In genomic region chr7:1665721-1666250, GRCh38 we compare ENCODE assay signal across 8 cellular contexts. TPM values are rescaled to one million over a fixed set of nuclear protein-coding genes. Genes with fewer than 3 reads are reported as not detected.
DNase-seq lines count a peak whose midpoint lies in the region; ATAC-seq, FAIRE-seq and TF ChIP-seq lines count a peak whose summit lies in the region.

No MANE protein-coding gene starts in this region.

- no peak for TF ChIP-seq RAD21 in GM12878 (IDR thresholded peaks at IDR 0.05; ENCODE audit: insufficient read depth, low read depth, low read length)
- TF ChIP-seq RAD21 in HepG2 (CRISPR knock-in tag; IDR thresholded peaks at IDR 0.05) = no peak

- ATAC-seq in GM12878 (no peak; the same call in 2 of the 3 replicates), HepG2 (0 out of 3 replicates have a peak, but pooled peaks have one; percentile 3), GM18867 (IDR thresholded peaks at IDR 0.05; ENCODE audit: unreplicated experiment) (no peak), GM18861 (IDR thresholded peaks at IDR 0.05; ENCODE audit: unreplicated experiment) (no peak)

- intact Hi-C loops in A673 (cut with micrococcal nuclease; ENCODE audit: unreplicated experiment) (loop anchor here (10.0 kb wide), 2 partner anchors 539 to 689 kb away; partner anchors contain the start of gene EIF3B), GM12878 (cut with micrococcal nuclease; ENCODE audit: unreplicated experiment) (loop anchor here (5.0 kb wide), 1 partner anchor 542 kb away; no protein-coding TSS in a partner anchor), HepG2 (cut with micrococcal nuclease; ENCODE audit: unreplicated experiment) (loop anchor here (2.0 kb wide), 1 partner anchor 47 kb away; no protein-coding TSS in a partner anchor)

- no peak overlapping the region for H3K4me3 Mint-ChIP-seq in osteocyte (ENCODE audit: unreplicated experiment)

- RAD21 ChIA-PET in GM12878 (lab: Charles Lee; ENCODE audit: unreplicated experiment) = no interaction called here

- H3K4me2 ChIP-seq in GM12878 (ENCODE audit: control insufficient read depth, insufficient read depth) (no peak overlapping the region), HepG2 (ENCODE audit: low read depth, low read length) (peak overlapping the region; percentile 32)

- no peak for FAIRE-seq in H54 (lab: Jason Lieb, UNC)
- FAIRE-seq in GM12878 (lab: Jason Lieb, UNC) = no peak
- FAIRE-seq in HepG2 (lab: Jason Lieb, UNC) = no peak

- TF ChIP-seq EP300 in GM12878 (IDR thresholded peaks at IDR 0.05; ENCODE audit: borderline replicate concordance in 1 of 2, control insufficient read depth in 1 of 2, low read depth in 2 of 2, low read length in 2 of 2) (no peak), HepG2 (IDR thresholded peaks at IDR 0.05; ENCODE audit: low read depth in 2 of 2, low read length in 2 of 2) (no peak), HepG2 (CRISPR knock-in tag; IDR thresholded peaks at IDR 0.05; ENCODE audit: borderline replicate concordance) (no peak)

- H3K4me3 ChIP-seq in A673 (ENCODE audit: low read depth, low read length, poor library complexity, severe bottlenecking) (peak overlapping the region; percentile 36), GM12878 (no peak overlapping the region), HepG2 (replicated peaks in 1 of 3; ENCODE audit: insufficient read depth in 1 of 3, low read depth in 2 of 3, low read length in 3 of 3) (peak overlapping the region; percentile 16 to 64 (median 40); a peak in 4 of 6 replicates)

- TF ChIP-seq POLR2A in H54 (IDR thresholded peaks at IDR 0.05; ENCODE audit: low read depth, low read length) (peak; percentile 60), GM12878 (IDR thresholded peaks at IDR 0.05; ENCODE audit: low read depth, low read length) (no peak), HepG2 (IDR thresholded peaks at IDR 0.05; ENCODE audit: insufficient read depth in 1 of 2, low read depth in 2 of 2, low read length in 2 of 2) (no peak)

- SMC1A ChIA-PET in GM12878 (lab: Charles Lee; ENCODE audit: uncharacterized antibody, unreplicated experiment) = no interaction called here

- H3K4me1 Mint-ChIP-seq in osteocyte (ENCODE audit: unreplicated experiment) = peaks cover 9% of the 10 kb centered on the region

- H4K20me1 ChIP-seq in GM12878 (ENCODE audit: control insufficient read depth, insufficient read depth) = no peaks in the 10 kb centered on the region
- no peaks in the 10 kb centered on the region for H4K20me1 ChIP-seq in HepG2 (ENCODE audit: insufficient read depth, low read length)

- no CpG with 5 or more reads among the region's 71 CpGs for WGBS in GM12878 (ENCODE audit: insufficient coverage, insufficient replicate concordance, low lambda C conversion rate, missing lambda C conversion rate)
- under 1% methylated on average over 50 of the region's 71 CpGs for WGBS in HepG2 (ENCODE audit: low lambda C conversion rate)

- POLR2A ChIA-PET in A673 (lab: Charles Lee; ENCODE audit: low non-redundant PET) (no interaction called here), GM12878 (lab: Charles Lee) (no interaction called here), HepG2 (lab: Yijun Ruan, JAX) (no interaction called here)

- TF ChIP-seq CTCF in A673 (conservative IDR thresholded peaks at IDR 0.05; ENCODE audit: low read depth, low read length) (no peak), GM12878 (IDR thresholded peaks at IDR 0.05 in 2 of 3, conservative IDR thresholded peaks at IDR 0.05 in 1 of 3; ENCODE audit: control insufficient read depth in 2 of 3, extremely low read depth in 1 of 3, insufficient read depth in 1 of 3, low read depth in 3 of 3, low read length in 3 of 3) (no peak), HepG2 (CRISPR knock-in tag; IDR thresholded peaks at IDR 0.05) (no peak), osteocyte (IDR thresholded peaks at IDR 0.05) (no peak)

- no peak overlapping the region for H3K27ac Mint-ChIP-seq in osteocyte (ENCODE audit: unreplicated experiment)

- no peaks in the 10 kb centered on the region for H3K79me2 ChIP-seq in GM12878 (ENCODE audit: control insufficient read depth, insufficient read depth, low read length)
- no peaks in the 10 kb centered on the region for H3K79me2 ChIP-seq in HepG2 (ENCODE audit: insufficient read depth, low read length)

- H3K9ac ChIP-seq in GM12878 (ENCODE audit: control insufficient read depth, insufficient read depth, low read length) (no peak overlapping the region), HepG2 (ENCODE audit: insufficient read depth, low read depth, low read length) (no peak overlapping the region)

- H3K36me3 ChIP-seq in A673 (ENCODE audit: insufficient read depth, low read length, poor library complexity, severe bottlenecking) (no peaks in the 10 kb centered on the region), GM12878 (ENCODE audit: control insufficient read depth in 2 of 2, insufficient read depth in 2 of 2, low read length in 1 of 2) (no peaks in the 10 kb centered on the region), HepG2 (replicated peaks in 1 of 2; ENCODE audit: control insufficient read depth in 1 of 2, insufficient read depth in 2 of 2, low read length in 2 of 2) (no peaks in the 10 kb centered on the region)

- no peaks in the 10 kb centered on the region for H3K9me3 Mint-ChIP-seq in osteocyte (ENCODE audit: unreplicated experiment)

- no peaks in the 10 kb centered on the region for H3K36me3 Mint-ChIP-seq in osteocyte (ENCODE audit: unreplicated experiment)

- peaks cover 64% of the 10 kb centered on the region for H3K27me3 ChIP-seq in A673 (replicated peaks; ENCODE audit: insufficient read depth, low read depth, low read length, poor library complexity)
- H3K27me3 ChIP-seq in GM12878 (replicated peaks in 1 of 2; ENCODE audit: control insufficient read depth in 2 of 2, insufficient read depth in 2 of 2, low read length in 1 of 2) = peaks cover 1 to 6% of the 10 kb centered on the region in 2 experiments; a peak in 2 of 4 replicates
- H3K27me3 ChIP-seq in HepG2 (ENCODE audit: control insufficient read depth in 1 of 2, insufficient read depth in 2 of 2, low read length in 2 of 2) = peaks cover 8 to 59% of the 10 kb centered on the region in 2 experiments; a peak in 4 of 5 replicates

- no peak overlapping the region for H2AFZ ChIP-seq in GM12878 (ENCODE audit: control insufficient read depth, low read depth, low read length)
- no peak overlapping the region for H2AFZ ChIP-seq in HepG2 (ENCODE audit: low read length)

- peaks cover 29% of the 10 kb centered on the region for H3K27me3 Mint-ChIP-seq in osteocyte (ENCODE audit: unreplicated experiment)

- no peak overlapping the region for H3K27ac ChIP-seq in A673 (ENCODE audit: low read depth, low read length, poor library complexity, severe bottlenecking)
- H3K27ac ChIP-seq in GM12878 (ENCODE audit: control insufficient read depth, insufficient read depth) = no peak overlapping the region
- H3K27ac ChIP-seq in HepG2 (ENCODE audit: extremely low read length, insufficient read depth, low read length) = no peak overlapping the region

- H3K9me3 ChIP-seq in A673 (ENCODE audit: low read depth, low read length, poor library complexity, severe bottlenecking) (no peaks in the 10 kb centered on the region), GM12878 (replicated peaks; ENCODE audit: control insufficient read depth, insufficient read depth, low read length) (no peaks in the 10 kb centered on the region), HepG2 (ENCODE audit: low read length) (no peaks in the 10 kb centered on the region)

- in situ Hi-C loops in GM12878 (cut with MboI) (loop anchor here (10.0 kb wide), 1 partner anchor 549 kb away; no protein-coding TSS in a partner anchor), HepG2 (cut with HindIII; ENCODE audit: extremely low pct_ligation_motif_present, low pct_unique_long_range_greater_than_20kb) (loop anchor here (5.0 kb wide), 2 partner anchors 47 to 92 kb away; no protein-coding TSS in a partner anchor)

- CTCF ChIA-PET in A673 (lab: Charles Lee) = no interaction called here
- CTCF ChIA-PET in GM12878 (lab: Yijun Ruan, JAX) = no interaction called here
- CTCF ChIA-PET in HepG2 (lab: Yijun Ruan, JAX; ENCODE audit: low intra/inter-chr PET ratio, low total read pairs) = interaction anchor here (3.6 kb wide), 1 partner anchor 93 kb away, joined by 32 read pairs; no protein-coding TSS in a partner anchor

- BruUV-seq in A673 (replicated peaks; lab: Mats Ljungman, UMichigan) (no TSS peak), GM12878 (replicated peaks; lab: Mats Ljungman, UMichigan) (no TSS peak), HepG2 (replicated peaks; lab: Mats Ljungman, UMichigan) (no TSS peak)

- DNase-seq in A673 (ENCODE audit: low spot score) (peak; percentile 61), H54 (ENCODE audit: insufficient read length, low spot score) (peak; percentile 99), GM12878 (ENCODE audit: low read depth, low spot score) (no peak), HepG2 (ENCODE audit: low spot score) (no peak), NCI-H1436 treated with DMSO at 0.1 percent for 48 hours (lab: John Stamatoyannopoulos, UW) (no peak), osteocyte (ENCODE audit: extremely low spot score, unreplicated experiment) (no peak)

- peaks cover 20% of the 10 kb centered on the region for H3K4me1 ChIP-seq in A673 (ENCODE audit: insufficient read depth, low read length, poor library complexity, severe bottlenecking)
- H3K4me1 ChIP-seq in GM12878 (ENCODE audit: control insufficient read depth, insufficient read depth, low read length) = no peaks in the 10 kb centered on the region
- peaks cover 22% of the 10 kb centered on the region; the same call in 1 of the 2 replicates for H3K4me1 ChIP-seq in HepG2 (ENCODE audit: insufficient read depth, low read length)

RNA-seq across cellular contexts. Expression of gene ELFN1, which starts 4.3 kb away (rescaled TPM):
- total RNA-seq in A673 (2021) (0.09 TPM in 1 of 2 replicates, not detected in the other), GM12878 (2014; rRNA removed) (not detected in 2 replicates), GM12878 (2014; rRNA removed; fragmentation: Illumina TruSeq; extraction: Trizol) (not detected in 2 replicates), GM12878 (2021) (not detected in 2 replicates), HepG2 (2016; rRNA removed; fragmentation: Illumina TruSeq; extraction: Trizol) (0.13 and 0.18 TPM in 2 replicates), osteocyte (0.62 and 0.73 TPM in 2 replicates)
- total RNA-seq in GM12878 (2013; cell fraction: nucleolus; rRNA removed) = 0.15 TPM in 1 of 2 replicates, not detected in the other
- polyA plus RNA-seq in GM12878 (2011; ENCODE audit: low read depth) = not detected
- polyA plus RNA-seq in GM12878 (2011; rRNA removed) (0.04 TPM in 1 of 2 replicates, not detected in the other), GM12878 (2014; fragmentation: Illumina TruSeq; extraction: Trizol) (not detected in 2 replicates), GM12878 (2014; fragmentation: Nextera tagmentation; extraction: Ambion mirVana) (not detected), GM12878 (2014; rRNA removed) (0.03 TPM in 1 of 2 replicates, not detected in the other), GM12878 (2016; fragmentation: Nextera tagmentation; extraction: Ambion mirVana) (not detected), HepG2 (2011; rRNA removed) (0.13 and 1.5 TPM in 2 replicates)
- polyA plus RNA-seq in GM12878 (2011; cell fraction: cytosol; rRNA removed) = 0.09 and 0.12 TPM in 2 replicates
- polyA plus RNA-seq in GM12878 (2011; cell fraction: nucleus; rRNA removed) = 0.03 and 0.12 TPM in 2 replicates
- polyA plus RNA-seq in GM12878 (2012) = 0.13 and 0.14 TPM in 2 replicates
- polyA minus RNA-seq in GM12878 (2011; rRNA and poly(A)+ RNA removed) = 0.15 and 0.22 TPM in 2 replicates
- polyA minus RNA-seq in GM12878 (2011; cell fraction: cytosol; rRNA and poly(A)+ RNA removed) = 0.40 TPM in 1 of 2 replicates, not detected in the other
- polyA minus RNA-seq in GM12878 (2011; cell fraction: nucleus; rRNA and poly(A)+ RNA removed) = not detected in 2 replicates
- total RNA-seq in HepG2 (2016; cell fraction: cytosol; rRNA removed; fragmentation: Illumina TruSeq; extraction: Trizol; ENCODE audit: low read depth) = 0.10 TPM in 1 of 2 replicates, not detected in the other
- total RNA-seq in HepG2 (2016; cell fraction: insoluble cytoplasmic fraction; rRNA removed; fragmentation: Illumina TruSeq; extraction: Trizol) = 0.21 and 0.28 TPM in 2 replicates
- total RNA-seq in HepG2 (2016; cell fraction: membrane; rRNA removed; fragmentation: Illumina TruSeq; extraction: Trizol) = 0.10 and 0.12 TPM in 2 replicates
- total RNA-seq in HepG2 (2016; cell fraction: nucleus; rRNA removed; fragmentation: Illumina TruSeq; extraction: Trizol) = 0.13 and 0.19 TPM in 2 replicates
- polyA plus RNA-seq in HepG2 (2011; cell fraction: cytosol; rRNA removed) = 0.32 and 1.0 TPM in 2 replicates
- 0.48 and 1.6 TPM in 2 replicates for polyA plus RNA-seq in HepG2 (2011; cell fraction: nucleus; rRNA removed)
- polyA plus RNA-seq in HepG2 (2012) = 0.28 and 1.0 TPM in 2 replicates
- polyA plus RNA-seq in HepG2 (2016; cell fraction: cytosol; fragmentation: Illumina TruSeq; extraction: Trizol; ENCODE audit: low read depth) = 0.03 and 0.05 TPM in 2 replicates
- 0.22 and 0.29 TPM in 2 replicates for polyA plus RNA-seq in HepG2 (2016; cell fraction: insoluble cytoplasmic fraction; fragmentation: Illumina TruSeq; extraction: Trizol; ENCODE audit: low read depth)
- polyA plus RNA-seq in HepG2 (2016; cell fraction: membrane; fragmentation: Illumina TruSeq; extraction: Trizol; ENCODE audit: low read depth) = 0.09 and 0.12 TPM in 2 replicates
- 0.27 and 0.31 TPM in 2 replicates for polyA plus RNA-seq in HepG2 (2016; cell fraction: nucleus; fragmentation: Illumina TruSeq; extraction: Trizol; ENCODE audit: insufficient read depth, low read depth)
- polyA minus RNA-seq in HepG2 (2011; rRNA and poly(A)+ RNA removed; ENCODE audit: low replicate concordance) = 0.21 and 0.50 TPM in 2 replicates
- 0.18 and 1.1 TPM in 2 replicates for polyA minus RNA-seq in HepG2 (2011; cell fraction: cytosol; rRNA and poly(A)+ RNA removed)
- 0.13 and 0.50 TPM in 2 replicates for polyA minus RNA-seq in HepG2 (2011; cell fraction: nucleus; rRNA and poly(A)+ RNA removed)

Comparison
In these comparisons a context has a peak if more than half of its experiments do, and no peak if none do; other contexts are left out.
1. DNase-seq: peak in A673 (single experiment) and H54 (single experiment); none in GM12878 (single experiment), HepG2 (single experiment), NCI-H1436 treated with DMSO at 0.1 percent for 48 hours (single experiment) and osteocyte (single experiment).